Comparison of ENCODE assay signal across 6 cellular contexts in genomic region chr17:8161289-8162231, GRCh38.
DNase-seq lines count a peak whose midpoint lies in the region.

No MANE protein-coding gene starts in this region.

- no peak for DNase-seq in T-helper 2 cell treated with Interferon-gamma antibody and Interleukin-4, amounts not matched to agents 5 μg/mL and 100 μg/mL, for 36 hours (ENCODE audit: low spot score)
- DNase-seq in middle frontal gyrus (ENCODE audit: extremely low spot score, low spot score) (no peak), NCI-H1105 (lab: John Stamatoyannopoulos, UW) (no peak)
- no peak for DNase-seq in central memory CD4-positive, alpha-beta T cell

- peaks cover 33% of the 10 kb centered on the region for H3K36me3 Mint-ChIP-seq in T-helper 2 cell treated with Interferon-gamma antibody and Interleukin-4, amounts not matched to agents 5 μg/mL and 100 μg/mL, for 36 hours (ENCODE audit: low read depth)

- H3K9me3 Mint-ChIP-seq in T-helper 2 cell treated with Interferon-gamma antibody and Interleukin-4, amounts not matched to agents 5 μg/mL and 100 μg/mL, for 36 hours = no peaks in the 10 kb centered on the region

- peak overlapping the region; percentile 87 for H3K9ac ChIP-seq in iPS-20b (ENCODE audit: low read depth, low read length)

- H3K4me1 ChIP-seq in ACC112 (ENCODE audit: control insufficient read depth, insufficient read depth, low read length, unreplicated experiment) (peaks cover 40% of the 10 kb centered on the region), iPS-20b (ENCODE audit: insufficient read depth, low read length) (peaks cover 20% of the 10 kb centered on the region)

- H3K4me1 Mint-ChIP-seq in T-helper 2 cell treated with Interferon-gamma antibody and Interleukin-4, amounts not matched to agents 5 μg/mL and 100 μg/mL, for 36 hours (ENCODE audit: low read depth) = peaks cover 48% of the 10 kb centered on the region

- H3K79me2 ChIP-seq in ACC112 (ENCODE audit: control insufficient read depth, insufficient read depth, low read length, unreplicated experiment) = peaks cover 23% of the 10 kb centered on the region

- H3K4me3 ChIP-seq in ACC112 (ENCODE audit: low read depth, low read length) (peak overlapping the region; percentile 97), iPS-20b (ENCODE audit: low read length) (peak overlapping the region; percentile 83)

- H3K36me3 ChIP-seq in ACC112 (ENCODE audit: insufficient read depth, low read length) = no peaks in the 10 kb centered on the region
- peaks cover 22% of the 10 kb centered on the region for H3K36me3 ChIP-seq in iPS-20b (ENCODE audit: insufficient read depth, low read depth, low read length)

- no peaks in the 10 kb centered on the region for H3K9me3 ChIP-seq in iPS-20b (ENCODE audit: insufficient read depth, low read depth, low read length)

- H3K4me3 Mint-ChIP-seq in T-helper 2 cell treated with Interferon-gamma antibody and Interleukin-4, amounts not matched to agents 5 μg/mL and 100 μg/mL, for 36 hours = peak overlapping the region; percentile 87

- no peaks in the 10 kb centered on the region for H3K27me3 Mint-ChIP-seq in T-helper 2 cell treated with Interferon-gamma antibody and Interleukin-4, amounts not matched to agents 5 μg/mL and 100 μg/mL, for 36 hours (ENCODE audit: low read depth)

- peak overlapping the region; percentile 86 for H3K27ac Mint-ChIP-seq in T-helper 2 cell treated with Interferon-gamma antibody and Interleukin-4, amounts not matched to agents 5 μg/mL and 100 μg/mL, for 36 hours

- H3K27me3 ChIP-seq in ACC112 (ENCODE audit: insufficient read depth, low read length) (no peaks in the 10 kb centered on the region), iPS-20b (ENCODE audit: insufficient read depth, low read length) (no peaks in the 10 kb centered on the region)

- no peak overlapping the region for H2AFZ ChIP-seq in ACC112 (ENCODE audit: low read length, unreplicated experiment)

- H3K27ac ChIP-seq in ACC112 (ENCODE audit: low read depth, low read length) = peak overlapping the region; percentile 89; the same call in 1 of the 2 replicates
- H3K27ac ChIP-seq in iPS-20b (ENCODE audit: low read length) = peak overlapping the region; percentile 57
